In the genomic region with DNA sequence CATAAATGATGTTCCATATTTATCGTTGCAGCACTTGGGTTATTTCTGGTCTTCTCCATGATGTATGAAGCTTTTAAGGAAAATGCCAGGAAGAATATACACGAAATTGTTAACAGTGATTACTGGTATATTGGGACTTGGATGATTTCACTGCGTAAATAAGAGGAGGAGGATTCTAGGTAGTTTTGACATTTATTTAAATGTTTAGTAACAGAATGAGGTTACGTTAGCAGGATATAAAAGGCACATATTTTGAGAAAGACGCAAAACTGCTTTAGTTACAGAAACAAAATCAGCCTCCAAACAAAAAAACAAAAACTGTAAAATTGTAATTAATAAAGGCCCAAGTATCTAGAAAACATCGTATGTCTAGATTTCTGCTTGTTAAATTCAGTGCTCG, we compare ENCODE assay signal across 23 cellular contexts.
"Had no signal": no experiment of that assay in that cellular context is flagged by ENCODE, and none has a peak within 500 bp of the region (broad histone marks: within the 10 kb centered on the region; RNA-seq: fewer than 3 reads in every experiment).

No MANE protein-coding gene starts in this region.

- H3K27ac Mint-ChIP-seq: mesothelial cell of epicardium had no signal

- H3K36me3 ChIP-seq: esophagus muscularis mucosa, gastroesophageal sphincter, heart right ventricle, left lung, lower lobe of right lung had no signal

- H3K4me3 ChIP-seq: coronary artery, dorsolateral prefrontal cortex, esophagus muscularis mucosa, gastroesophageal sphincter, heart right ventricle, left lung, lower lobe of right lung, mucosa of descending colon had no signal

- H3K4me1 ChIP-seq: foreskin keratinocyte had no signal

- H3K27me3 ChIP-seq: dorsolateral prefrontal cortex, esophagus muscularis mucosa, foreskin keratinocyte, gastroesophageal sphincter, heart right ventricle, left lung had no signal

- H3K4me3 Mint-ChIP-seq: mesothelial cell of epicardium had no signal

- H3K9me3 ChIP-seq: esophagus muscularis mucosa, gastroesophageal sphincter, heart right ventricle, left lung, lower lobe of right lung, mucosa of descending colon had no signal

- FAIRE-seq: colon, endothelial cell of umbilical vein, frontal cortex, islet of Langerhans, keratinocyte had no signal

- H3K27ac ChIP-seq: coronary artery, dorsolateral prefrontal cortex, esophagus muscularis mucosa, foreskin keratinocyte, gastroesophageal sphincter, heart right ventricle, left lung, lower lobe of right lung had no signal

- DNase-seq: dermis blood vessel endothelial cell; dorsolateral prefrontal cortex; effector CD4-positive, alpha-beta T cell; effector memory CD4-positive, alpha-beta T cell; foreskin keratinocyte; head of caudate nucleus; heart right ventricle; hippocampal formation; left cardiac atrium; left lung; left ventricle myocardium superior; lower lobe of right lung; mesenchymal stem cell; mucosa of descending colon had no signal

- ATAC-seq: foreskin keratinocyte, gastroesophageal sphincter, heart right ventricle, left cardiac atrium, left lung, left ventricle myocardium superior, lower lobe of right lung, mucosa of descending colon had no signal
